Comparison of ENCODE assay signal across 10 cellular contexts in the genomic region with DNA sequence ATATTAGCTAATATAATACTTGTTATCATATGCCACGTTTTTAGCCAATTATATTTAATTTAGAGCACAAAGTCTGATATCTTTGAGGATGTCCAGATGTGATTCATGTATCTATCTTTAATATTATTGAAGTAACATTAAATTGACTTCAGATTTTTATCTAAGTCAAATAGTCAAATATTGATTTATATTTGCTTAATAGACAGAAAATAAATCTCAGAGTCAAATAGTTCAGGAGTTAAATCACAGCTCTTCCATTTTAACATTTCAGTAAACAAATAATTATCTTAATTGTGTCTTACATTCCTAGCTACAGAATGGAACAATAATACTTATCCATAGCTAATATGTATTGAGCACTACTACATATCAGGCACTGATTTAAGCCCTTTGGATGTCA.
"Had no signal": no experiment of that assay in that cellular context is flagged by ENCODE, and none has a peak within 500 bp of the region (broad histone marks: within the 10 kb centered on the region; RNA-seq: fewer than 3 reads in every experiment).

No MANE protein-coding gene starts in this region.

- H3K4me1 ChIP-seq: HAP-1 had no signal

- H3K4me2 ChIP-seq: KMS-11 had no signal

- H3K27ac ChIP-seq: GM23248, HL-60, KMS-11 had no signal

- DNase-seq: GM23248, GOT3, H7, HFFc6, IMR-90, KBM-7 had no signal

- H3K4me3 ChIP-seq: GM23248, HAP-1 had no signal

- ATAC-seq: HCT116 had no signal
